ENCODE assay signal across 1 cellular context in the genomic region with DNA sequence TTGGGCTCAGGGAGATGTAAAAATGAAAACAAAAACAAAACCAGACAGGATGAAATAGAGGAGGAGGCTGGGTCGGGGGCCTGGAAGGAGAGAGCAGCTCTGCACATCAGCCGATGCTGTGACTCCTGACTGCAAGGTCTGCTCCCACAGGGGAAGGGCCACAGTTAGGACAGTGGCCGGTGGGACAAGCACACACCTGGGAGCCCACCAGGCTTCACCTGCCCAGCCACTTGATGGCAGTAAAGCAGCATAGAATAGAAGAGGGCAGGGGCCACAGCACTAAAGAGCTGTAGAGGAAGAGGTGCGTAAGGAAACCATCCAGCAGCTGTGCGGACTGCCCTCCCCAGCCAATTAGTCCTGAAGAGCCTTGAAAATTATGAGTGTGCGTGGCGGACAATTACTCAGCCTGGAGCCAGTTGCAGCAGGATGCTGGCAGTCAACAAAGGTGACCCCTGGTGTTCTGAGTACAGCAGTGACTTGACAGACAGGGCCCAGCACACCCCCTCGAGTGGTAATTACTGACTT.
TF ChIP-seq lines count a peak whose summit lies in the region.

No MANE protein-coding gene starts in this region.

TF ChIP-seq in H1, 55 proteins besides CTCF, POLR2A, EP300 and RAD21:
- TF ChIP-seq EGR1 (IDR thresholded peaks at IDR 0.05; ENCODE audit: borderline replicate concordance, low read depth, low read length) (no peak), BACH1 (IDR thresholded peaks at IDR 0.05; ENCODE audit: low read length) (no peak), SIX5 (IDR thresholded peaks at IDR 0.05; ENCODE audit: low read depth, low read length) (no peak), ZNF274 (IDR thresholded peaks at IDR 0.05; ENCODE audit: borderline replicate concordance, extremely low read depth, low read length) (no peak), KDM5A (IDR thresholded peaks at IDR 0.05; ENCODE audit: low read length) (no peak), CBX8 (IDR thresholded peaks at IDR 0.05; ENCODE audit: borderline replicate concordance, low read depth, low read length) (no peak), TBP (IDR thresholded peaks at IDR 0.05; ENCODE audit: low read depth, low read length) (no peak), ASH2L (IDR thresholded peaks at IDR 0.05; ENCODE audit: low read length) (no peak), SIRT6 (IDR thresholded peaks at IDR 0.05; ENCODE audit: low read length) (no peak)
- TF ChIP-seq, protein P1, sequence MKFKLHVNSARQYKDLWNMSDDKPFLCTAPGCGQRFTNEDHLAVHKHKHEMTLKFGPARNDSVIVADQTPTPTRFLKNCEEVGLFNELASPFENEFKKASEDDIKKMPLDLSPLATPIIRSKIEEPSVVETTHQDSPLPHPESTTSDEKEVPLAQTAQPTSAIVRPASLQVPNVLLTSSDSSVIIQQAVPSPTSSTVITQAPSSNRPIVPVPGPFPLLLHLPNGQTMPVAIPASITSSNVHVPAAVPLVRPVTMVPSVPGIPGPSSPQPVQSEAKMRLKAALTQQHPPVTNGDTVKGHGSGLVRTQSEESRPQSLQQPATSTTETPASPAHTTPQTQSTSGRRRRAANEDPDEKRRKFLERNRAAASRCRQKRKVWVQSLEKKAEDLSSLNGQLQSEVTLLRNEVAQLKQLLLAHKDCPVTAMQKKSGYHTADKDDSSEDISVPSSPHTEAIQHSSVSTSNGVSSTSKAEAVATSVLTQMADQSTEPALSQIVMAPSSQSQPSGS (IDR thresholded peaks at IDR 0.05; ENCODE audit: low read length), result no peak
TF ChIP-seq in H1: peak in this region for 0.
